ENCODE assay signal across 34 cellular contexts in genomic region chr10:77614778-77615625, GRCh38. TPM values are rescaled to one million over a fixed set of nuclear protein-coding genes. Genes with fewer than 3 reads are reported as not detected.
A peak's percentile ranks its signal among the peaks of the same experiment; 100 is the strongest.
DNase-seq lines count a peak whose midpoint lies in the region; ATAC-seq and TF ChIP-seq lines count a peak whose summit lies in the region.
"Had no signal": no experiment of that assay in that cellular context is flagged by ENCODE, and none has a peak within 500 bp of the region (broad histone marks: within the 10 kb centered on the region; RNA-seq: fewer than 3 reads in every experiment).

No MANE protein-coding gene starts in this region.

- peaks cover 0 to 9% of the 10 kb centered on the region in 2 donors for H3K4me1 ChIP-seq in breast epithelium
- H3K4me1 ChIP-seq in mammary epithelial cell (ENCODE audit: insufficient read depth, low read length): peaks cover 8% of the 10 kb centered on the region
- peaks cover 32 to 73% (median 32%) of the 10 kb centered on the region in 3 donors for H3K4me1 ChIP-seq in esophagus squamous epithelium
- H3K4me1 ChIP-seq in prostate gland (replicated peaks): peaks cover 13% of the 10 kb centered on the region
- H3K4me1 ChIP-seq in vagina: peaks cover 39% of the 10 kb centered on the region
- no peaks in the 10 kb centered on the region for H3K4me1 ChIP-seq in GM23338 (ENCODE audit: insufficient read depth)
- H3K4me1 ChIP-seq: tibial nerve had no signal

- H3K4me3 ChIP-seq in breast epithelium (no peak overlapping the region), mammary epithelial cell (replicated peaks in 1 of 3; ENCODE audit: insufficient read depth in 1 of 3, low read depth in 2 of 3, low read length in 3 of 3) (no peak overlapping the region), esophagus squamous epithelium (no peak overlapping the region), prostate gland (no peak overlapping the region), vagina (no peak overlapping the region), GM23338 (no peak overlapping the region)
- H3K4me3 ChIP-seq: dorsolateral prefrontal cortex, GM23248, tibial nerve had no signal

- H3K9me3 ChIP-seq in breast epithelium (no peaks in the 10 kb centered on the region), mammary epithelial cell (replicated peaks; ENCODE audit: insufficient read depth, low read length) (no peaks in the 10 kb centered on the region), esophagus squamous epithelium (no peaks in the 10 kb centered on the region), prostate gland (no peaks in the 10 kb centered on the region), vagina (no peaks in the 10 kb centered on the region)
- H3K9me3 ChIP-seq: neutrophil, tibial nerve had no signal

- H3K9me3 Mint-ChIP-seq in GM23338: no peaks in the 10 kb centered on the region
- H3K9me3 Mint-ChIP-seq: activated CD8-positive, alpha-beta T cell treated with anti-CD3 and anti-CD28 coated beads for 36 hours; activated T-helper 1 cell treated with anti-CD3 and anti-CD28 coated beads, Interleukin-12 subunit alpha, Interleukin-12 subunit beta, Interleukin-2, Interleukin-4 antibody, amounts not matched to agents 30 ng/mL and 10 ng/mL and 1 ng/mL, durations not matched to agents 14 hours and 24 hours and 36 hours; stimulated activated naive CD8-positive, alpha-beta T cell treated with anti-CD3 and anti-CD28 coated beads, Interleukin-15, amount 100 ng/mL, for 72 hours had no signal

- DNase-seq in breast epithelium (ENCODE audit: low spot score in 2 of 2) (no peak), mammary epithelial cell (no peak), esophagus squamous epithelium (lab: John Stamatoyannopoulos, UW) (no peak), prostate gland (ENCODE audit: low spot score) (no peak), vagina (ENCODE audit: extremely low spot score in 2 of 2) (no peak), germinal center (ENCODE audit: low spot score) (no peak), GM23338 (ENCODE audit: low spot score) (no peak), left lobe of liver (ENCODE audit: low spot score) (no peak)
- DNase-seq: activated CD8-positive, alpha-beta memory T cell treated with anti-CD3 and anti-CD28 coated beads, Interleukin-2, amount 50 U/mL, for 48 hours; activated CD8-positive, alpha-beta T cell treated with anti-CD3 and anti-CD28 coated beads for 36 hours; activated naive CD4-positive, alpha-beta T cell treated with Interleukin-2 at 50 U/mL for 16 hours; Calu3; CD4-positive, CD25-positive, alpha-beta regulatory T cell; DMS79 treated with DMSO at 0.1 percent for 48 hours; dorsolateral prefrontal cortex; GDM1; glutamatergic neuron; GM23248; KG1; left ventricle myocardium superior; NCI-H1105 treated with DMSO at 0.1 percent for 48 hours; NCI-H2029 treated with DMSO at 0.1 percent for 48 hours; NCI-H2227 treated with DMSO at 0.1 percent for 48 hours; NCI-H774; stimulated activated CD4-positive, alpha-beta T cell treated with anti-CD3 and anti-CD28 coated beads, Interleukin-12 subunit alpha, Interleukin-12 subunit beta, amount 100 ng/mL, for 4 hours; stimulated activated CD4-positive, alpha-beta T cell treated with anti-CD3 and anti-CD28 coated beads, Interleukin-2, amount 100 ng/mL, for 48 hours; stimulated activated naive CD8-positive, alpha-beta T cell treated with anti-CD3 and anti-CD28 coated beads, Interleukin-15, amount 100 ng/mL, for 72 hours had no signal

- H3K27ac Mint-ChIP-seq in GM23338: no peak overlapping the region
- H3K27ac Mint-ChIP-seq: activated CD8-positive, alpha-beta T cell treated with anti-CD3 and anti-CD28 coated beads for 36 hours; activated T-helper 1 cell treated with anti-CD3 and anti-CD28 coated beads, Interleukin-12 subunit alpha, Interleukin-12 subunit beta, Interleukin-2, Interleukin-4 antibody, amounts not matched to agents 30 ng/mL and 10 ng/mL and 1 ng/mL, durations not matched to agents 14 hours and 24 hours and 36 hours; CD4-positive, CD25-positive, alpha-beta regulatory T cell; progenitor cell of endocrine pancreas; stimulated activated naive CD8-positive, alpha-beta T cell treated with anti-CD3 and anti-CD28 coated beads, Interleukin-15, amount 100 ng/mL, for 72 hours had no signal

- H3K36me3 Mint-ChIP-seq in GM23338 (ENCODE audit: low read depth): no peaks in the 10 kb centered on the region
- H3K36me3 Mint-ChIP-seq: CD4-positive, CD25-positive, alpha-beta regulatory T cell had no signal

- no peak overlapping the region for H3K4me3 Mint-ChIP-seq in GM23338
- H3K4me3 Mint-ChIP-seq: activated CD8-positive, alpha-beta T cell treated with anti-CD3 and anti-CD28 coated beads for 36 hours; activated T-helper 1 cell treated with anti-CD3 and anti-CD28 coated beads, Interleukin-12 subunit alpha, Interleukin-12 subunit beta, Interleukin-2, Interleukin-4 antibody, amounts not matched to agents 30 ng/mL and 10 ng/mL and 1 ng/mL, durations not matched to agents 14 hours and 24 hours and 36 hours; CD4-positive, CD25-positive, alpha-beta regulatory T cell; stimulated activated naive CD8-positive, alpha-beta T cell treated with anti-CD3 and anti-CD28 coated beads, Interleukin-15, amount 100 ng/mL, for 72 hours had no signal

- 80% methylated on average over 4 of the region's 6 CpGs for WGBS in mammary epithelial cell (ENCODE audit: low coverage, missing lambda C conversion rate)
- WGBS in esophagus squamous epithelium, 2 donors: 53 to 64% methylated on average over 5 to 6 of the region's 6 CpGs
- 63% methylated on average over 6 of the region's 6 CpGs for WGBS in prostate gland

- BruUV-seq in mammary epithelial cell (replicated peaks; lab: Mats Ljungman, UMichigan): no TSS peak

- H3K4me2 ChIP-seq in mammary epithelial cell (ENCODE audit: insufficient read depth, low read depth, low read length) (no peak overlapping the region), GM23338 (no peak overlapping the region)

- intact Hi-C loops in breast epithelium (cut with DNase I; ENCODE audit: low total_unique reads): no loop called here
- intact Hi-C loops in mammary epithelial cell (cut with micrococcal nuclease): no loop called here
- intact Hi-C loops in esophagus squamous epithelium (cut with DNase I): no loop called here
- intact Hi-C loops in prostate gland (cut with DNase I): no loop called here
- intact Hi-C loops in vagina (cut with DNase I): no loop called here

- no peaks in the 10 kb centered on the region for H3K27me3 ChIP-seq in breast epithelium
- no peaks in the 10 kb centered on the region for H3K27me3 ChIP-seq in mammary epithelial cell (ENCODE audit: insufficient read depth, low read length)
- peaks cover 0 to 5% (median 0%) of the 10 kb centered on the region in 4 donors for H3K27me3 ChIP-seq in esophagus squamous epithelium
- H3K27me3 ChIP-seq in prostate gland (replicated peaks; ENCODE audit: insufficient read depth): no peaks in the 10 kb centered on the region
- no peaks in the 10 kb centered on the region for H3K27me3 ChIP-seq in vagina
- no peaks in the 10 kb centered on the region for H3K27me3 ChIP-seq in GM23338 (ENCODE audit: insufficient read depth)
- H3K27me3 ChIP-seq: dorsolateral prefrontal cortex, tibial nerve had no signal

- TF ChIP-seq CTCF in breast epithelium (IDR thresholded peaks at IDR 0.05): no peak
- TF ChIP-seq CTCF in mammary epithelial cell (conservative IDR thresholded peaks at IDR 0.05 in 1 of 2, IDR thresholded peaks at IDR 0.05 in 1 of 2; ENCODE audit: extremely low read depth in 1 of 2, insufficient read depth in 1 of 2, low read depth in 1 of 2, low read length in 2 of 2): no peak
- no peak for TF ChIP-seq CTCF in esophagus squamous epithelium (IDR thresholded peaks at IDR 0.05)
- TF ChIP-seq CTCF in prostate gland (IDR thresholded peaks at IDR 0.05): no peak
- no peak for TF ChIP-seq CTCF in vagina (IDR thresholded peaks at IDR 0.05)
- TF ChIP-seq CTCF in GM23338 (conservative IDR thresholded peaks at IDR 0.05; ENCODE audit: low read depth in 2 of 2): no peak

- dilution Hi-C loops in mammary epithelial cell (cut with HindIII; ENCODE audit: low sequenced_read_pairs): no loop called here

- peaks cover 7% of the 10 kb centered on the region; the same call in 1 of the 2 replicates for H3K9me2 ChIP-seq in GM23338 (ENCODE audit: insufficient read depth)

- H3K27ac ChIP-seq in breast epithelium (peak overlapping the region; percentile 9 to 60), mammary epithelial cell (ENCODE audit: insufficient read depth, low read depth, low read length) (no peak overlapping the region), esophagus squamous epithelium (peak overlapping the region; percentile 80 to 93 (median 86)), prostate gland (peak overlapping the region; percentile 10 to 26), vagina (peak overlapping the region; percentile 50), GM23338 (ENCODE audit: low read depth) (no peak overlapping the region)
- H3K27ac ChIP-seq: 22Rv1, GM23248, HL-60, neutrophil, tibial nerve had no signal

- TF ChIP-seq POLR2A in breast epithelium (IDR thresholded peaks at IDR 0.05) (no peak), esophagus squamous epithelium (IDR thresholded peaks at IDR 0.05) (no peak), prostate gland (IDR thresholded peaks at IDR 0.05) (no peak), vagina (IDR thresholded peaks at IDR 0.05) (no peak)

- H3K4me1 Mint-ChIP-seq in GM23338: peaks cover 4% of the 10 kb centered on the region
- H3K4me1 Mint-ChIP-seq: CD4-positive, CD25-positive, alpha-beta regulatory T cell; stimulated activated naive CD8-positive, alpha-beta T cell treated with anti-CD3 and anti-CD28 coated beads, Interleukin-15, amount 100 ng/mL, for 72 hours had no signal

- no peaks in the 10 kb centered on the region for H3K27me3 Mint-ChIP-seq in GM23338 (ENCODE audit: insufficient read depth, low read depth, poor library complexity)
- H3K27me3 Mint-ChIP-seq: CD4-positive, CD25-positive, alpha-beta regulatory T cell had no signal

- ATAC-seq in GM23338 (no peak), left lobe of liver (no peak)
- ATAC-seq: activated CD8-positive, alpha-beta T cell treated with anti-CD3 and anti-CD28 coated beads for 36 hours; left ventricle myocardium superior; sciatic nerve; stimulated activated naive CD8-positive, alpha-beta T cell treated with anti-CD3 and anti-CD28 coated beads, Interleukin-15, amount 100 ng/mL, for 72 hours had no signal

- H4K20me1 ChIP-seq in mammary epithelial cell (ENCODE audit: insufficient read depth, low read length): no peaks in the 10 kb centered on the region
- H4K20me1 ChIP-seq in GM23338 (replicated peaks; ENCODE audit: insufficient read depth): no peaks in the 10 kb centered on the region; the same call in 1 of the 2 replicates

- CTCF ChIA-PET in mammary epithelial cell (lab: Charles Lee; ENCODE audit: low non-redundant PET): no interaction called here

- no peak overlapping the region for H3K9ac ChIP-seq in mammary epithelial cell (ENCODE audit: insufficient read depth, low read length)
- H3K9ac ChIP-seq: GM23248 had no signal

- H3K79me2 ChIP-seq in mammary epithelial cell (ENCODE audit: insufficient read depth, low read length) (peaks cover 56% of the 10 kb centered on the region), GM23338 (replicated peaks; ENCODE audit: insufficient read depth) (0 out of 2 replicates have a peak, but pooled peaks cover 3% of the 10 kb centered on the region)

- H2AFZ ChIP-seq in mammary epithelial cell (ENCODE audit: low read depth, low read length) (no peak overlapping the region), GM23338 (no peak overlapping the region)
- H2AFZ ChIP-seq: GM23248 had no signal

- H3F3A ChIP-seq in GM23338 (replicated peaks; ENCODE audit: low read depth): no peaks in the 10 kb centered on the region

- in situ Hi-C loops in mammary epithelial cell (cut with MboI; ENCODE audit: low sequenced_read_pairs in 2 of 2): no loop called here

- H3K36me3 ChIP-seq in breast epithelium (no peaks in the 10 kb centered on the region), mammary epithelial cell (ENCODE audit: insufficient read depth, low read length) (no peaks in the 10 kb centered on the region), esophagus squamous epithelium (no peaks in the 10 kb centered on the region), prostate gland (no peaks in the 10 kb centered on the region), vagina (no peaks in the 10 kb centered on the region), GM23338 (ENCODE audit: insufficient read depth) (no peaks in the 10 kb centered on the region; the same call in 1 of the 2 replicates)
- H3K36me3 ChIP-seq: neutrophil, tibial nerve had no signal

RNA-seq across cellular contexts. Expression of gene KCNMA1, which starts 22.6 kb away (rescaled TPM):
- total RNA-seq in breast epithelium: 10 to 100 TPM; 13.6 to 37.8 (median 15.1) TPM
- total RNA-seq in mammary epithelial cell: 10 to 100 TPM in 1 of 2 donors, 1 to 10 TPM in 1; 3.8 to 45.9 TPM
- polyA plus RNA-seq in mammary epithelial cell: 29.7 TPM
- 62.8 TPM for polyA minus RNA-seq in mammary epithelial cell
- total RNA-seq in esophagus squamous epithelium: 10 to 100 TPM in 3 of 4 donors, 1 to 10 TPM in 1; 7.5 to 74.2 (median 18.0) TPM
- total RNA-seq in prostate gland: 10 to 100 TPM; 29.1 to 37.9 TPM
- 94.3 TPM for total RNA-seq in vagina
- total RNA-seq in GM23338 (2014; rRNA removed; shearing (Covaris generic)): 8.2 and 8.9 TPM in 2 replicates
- polyA plus RNA-seq in GM23338 (2016; fragmentation: Nextera tagmentation; extraction: Ambion mirVana): 8.7 and 9.0 TPM in 2 replicates
- total RNA-seq in left lobe of liver: 44.0 TPM
- total RNA-seq: activated T-helper 1 cell treated with anti-CD3 and anti-CD28 coated beads, Interleukin-12 subunit alpha, Interleukin-12 subunit beta, Interleukin-2, Interleukin-4 antibody, amounts not matched to agents 30 ng/mL and 10 ng/mL and 1 ng/mL, durations not matched to agents 14 hours and 24 hours and 36 hours; CD4-positive, CD25-positive, alpha-beta regulatory T cell had no signal
- polyA plus RNA-seq: CD4-positive, CD25-positive, alpha-beta regulatory T cell had no signal

Comparison
In these comparisons a context has a peak if more than half of its experiments do, and no peak if none do; other contexts are left out.
1. H3K27ac ChIP-seq: peak in breast epithelium (2 of 2), esophagus squamous epithelium (4 of 4), prostate gland (2 of 2) and vagina (single experiment); none in mammary epithelial cell (single experiment) and GM23338 (single experiment).